In genomic region chr2:85421706-85422457, GRCh38 we compare ENCODE assay signal across 12 cellular contexts. TPM values are rescaled to one million over a fixed set of nuclear protein-coding genes. Genes with fewer than 3 reads are reported as not detected.
A peak's percentile ranks its signal among the peaks of the same experiment; 100 is the strongest.
DNase-seq lines count a peak whose midpoint lies in the region; FAIRE-seq and TF ChIP-seq lines count a peak whose summit lies in the region.
"Had no signal": no experiment of that assay in that cellular context is flagged by ENCODE, and none has a peak within 500 bp of the region (broad histone marks: within the 10 kb centered on the region; RNA-seq: fewer than 3 reads in every experiment).

No MANE protein-coding gene starts in this region.

- H3K4me3 ChIP-seq in astrocyte (ENCODE audit: insufficient read depth, low read depth, low read length) (no peak overlapping the region), mesendoderm (ENCODE audit: low read length) (no peak overlapping the region), tibial nerve (no peak overlapping the region), MG63 (no peak overlapping the region), foreskin fibroblast (ENCODE audit: low read depth in 1 of 2, low read length in 2 of 2) (no peak overlapping the region)

- peaks cover 4% of the 10 kb centered on the region for H3K79me2 ChIP-seq in astrocyte (ENCODE audit: insufficient read depth, low read length)
- H3K79me2 ChIP-seq in mesendoderm (ENCODE audit: control insufficient read depth, insufficient read depth, low read length) = no peaks in the 10 kb centered on the region

- H3K27ac ChIP-seq in astrocyte (ENCODE audit: low read depth, low read length) (peak overlapping the region; percentile 56), mesendoderm (ENCODE audit: low read depth, low read length) (peak overlapping the region; percentile 4), tibial nerve (peak overlapping the region in 3 of 4 donors; percentile 70 to 97 (median 87))

- no peaks in the 10 kb centered on the region for H4K20me1 ChIP-seq in astrocyte (ENCODE audit: insufficient read depth, low read length)

- no peak overlapping the region for H3K4me3 Mint-ChIP-seq in activated CD4-positive, alpha-beta T cell treated with anti-CD3 and anti-CD28 coated beads, Interleukin-2, amount 10 ng/mL, durations not matched to agents 7 days and 5 days
- H3K4me3 Mint-ChIP-seq in astrocyte (ENCODE audit: unreplicated experiment) = peak overlapping the region; percentile 51

- TF ChIP-seq CTCF in astrocyte (IDR thresholded peaks at IDR 0.05; ENCODE audit: insufficient read depth, low read depth, low read length) (no peak), tibial nerve (IDR thresholded peaks at IDR 0.05) (no peak), foreskin fibroblast (IDR thresholded peaks at IDR 0.05; ENCODE audit: low read depth, low read length) (no peak)

- TF ChIP-seq EP300 in tibial nerve (IDR thresholded peaks at IDR 0.05) = no peak

- no peaks in the 10 kb centered on the region for H3K27me3 Mint-ChIP-seq in activated CD4-positive, alpha-beta T cell treated with anti-CD3 and anti-CD28 coated beads, Interleukin-2, amount 10 ng/mL, durations not matched to agents 7 days and 5 days
- peaks cover 5% of the 10 kb centered on the region for H3K27me3 Mint-ChIP-seq in astrocyte (ENCODE audit: low read depth, unreplicated experiment)

- H3K27me3 ChIP-seq in astrocyte (ENCODE audit: insufficient read depth, low read length) = no peaks in the 10 kb centered on the region
- no peaks in the 10 kb centered on the region for H3K27me3 ChIP-seq in mesendoderm (ENCODE audit: insufficient read depth, low read length, poor library complexity)
- H3K27me3 ChIP-seq in tibial nerve = no peaks in the 10 kb centered on the region
- no peaks in the 10 kb centered on the region for H3K27me3 ChIP-seq in MG63

- POLR2A ChIA-PET in activated CD4-positive, alpha-beta T cell treated with anti-CD3 and anti-CD28 coated beads, Interleukin-2, amount 10 ng/mL, durations not matched to agents 7 days and 5 days (lab: Charles Lee) = no interaction called here

- FAIRE-seq in astrocyte (lab: Jason Lieb, UNC) = no peak
- FAIRE-seq: A204.1 had no signal

- no peak overlapping the region for H3K23ac ChIP-seq in mesendoderm (ENCODE audit: low read length)

- H3K27ac Mint-ChIP-seq in activated CD4-positive, alpha-beta T cell treated with anti-CD3 and anti-CD28 coated beads, Interleukin-2, amount 10 ng/mL, durations not matched to agents 7 days and 5 days = peak overlapping the region; percentile 73
- H3K27ac Mint-ChIP-seq in astrocyte (ENCODE audit: unreplicated experiment) = peak overlapping the region; percentile 72

- no peak overlapping the region for H2AK5ac ChIP-seq in mesendoderm (ENCODE audit: low read length)

- H3K56ac ChIP-seq in mesendoderm (ENCODE audit: low read length) = peak overlapping the region; percentile 61

- H3K4me2 ChIP-seq in astrocyte (ENCODE audit: low read length) (peak overlapping the region; percentile 70), mesendoderm (ENCODE audit: low read length) (no peak overlapping the region)

- no peak overlapping the region for H2BK15ac ChIP-seq in mesendoderm (replicated peaks; ENCODE audit: low read depth)

- no peak overlapping the region for H3K4ac ChIP-seq in mesendoderm (ENCODE audit: low read depth, low read length)

- H3K9ac ChIP-seq in astrocyte (ENCODE audit: low read length) (peak overlapping the region; percentile 58), mesendoderm (ENCODE audit: low read length) (peak overlapping the region; percentile 31)

- H3K18ac ChIP-seq in mesendoderm (ENCODE audit: low read length) = no peak overlapping the region

- peak overlapping the region; percentile 33 for H2BK120ac ChIP-seq in mesendoderm (ENCODE audit: low read depth, low read length)

- H4K8ac ChIP-seq in mesendoderm (ENCODE audit: low read depth, low read length) = no peak overlapping the region

- H4K5ac ChIP-seq in mesendoderm (ENCODE audit: low read length) = no peak overlapping the region

- no peak for DNase-seq in activated CD4-positive, alpha-beta T cell treated with anti-CD3 and anti-CD28 coated beads, Interleukin-2, amount 10 ng/mL, durations not matched to agents 7 days and 5 days
- DNase-seq in activated CD4-positive, alpha-beta T cell treated with anti-CD3 and anti-CD28 coated beads, Interleukin-2, amount 50 U/mL, for 4 hours = no peak
- DNase-seq in astrocyte (ENCODE audit: low read depth) (no peak), mesendoderm (no peak), tibial nerve (ENCODE audit: low spot score in 2 of 2) (no peak), MG63 (no peak), GM19240 (ENCODE audit: insufficient read length, low spot score) (no peak), foreskin fibroblast (no peak)
- DNase-seq: NCI-H1417 treated with DMSO at 0.1 percent for 48 hours had no signal

- H2BK5ac ChIP-seq in mesendoderm (ENCODE audit: low read length) = no peak overlapping the region

- H3K9me3 ChIP-seq in astrocyte (ENCODE audit: insufficient read depth, low read depth, low read length) = no peaks in the 10 kb centered on the region
- no peaks in the 10 kb centered on the region for H3K9me3 ChIP-seq in tibial nerve
- no peaks in the 10 kb centered on the region for H3K9me3 ChIP-seq in MG63

- CTCF ChIA-PET in activated CD4-positive, alpha-beta T cell treated with anti-CD3 and anti-CD28 coated beads, Interleukin-2, amount 10 ng/mL, durations not matched to agents 7 days and 5 days (lab: Charles Lee) = interaction anchor here (0.7 to 4.5 kb wide), 10 partner anchors 7 to 215 kb away, joined by 3 to 65 read pairs (median 4); partner anchors contain the start of gene MAT2A

- no peaks in the 10 kb centered on the region for H3K9me3 Mint-ChIP-seq in activated CD4-positive, alpha-beta T cell treated with anti-CD3 and anti-CD28 coated beads, Interleukin-2, amount 10 ng/mL, durations not matched to agents 7 days and 5 days
- no peaks in the 10 kb centered on the region for H3K9me3 Mint-ChIP-seq in astrocyte (ENCODE audit: unreplicated experiment)

- no peaks in the 10 kb centered on the region for H3K36me3 Mint-ChIP-seq in activated CD4-positive, alpha-beta T cell treated with anti-CD3 and anti-CD28 coated beads, Interleukin-2, amount 10 ng/mL, durations not matched to agents 7 days and 5 days (ENCODE audit: low read depth)
- no peaks in the 10 kb centered on the region for H3K36me3 Mint-ChIP-seq in astrocyte (ENCODE audit: low read depth, unreplicated experiment)

- no peak for TF ChIP-seq POLR2A in tibial nerve (IDR thresholded peaks at IDR 0.05)

- WGBS in mesendoderm (ENCODE audit: extremely low coverage, insufficient coverage, low lambda C conversion rate) = no CpG with 5 or more reads among the region's 3 CpGs
- 89 to 95% methylated on average over 3 of the region's 3 CpGs for WGBS in tibial nerve, 2 donors

- peak overlapping the region; percentile 78 for H2AFZ ChIP-seq in astrocyte (ENCODE audit: low read depth, low read length)

- H3K4me1 Mint-ChIP-seq in activated CD4-positive, alpha-beta T cell treated with anti-CD3 and anti-CD28 coated beads, Interleukin-2, amount 10 ng/mL, durations not matched to agents 7 days and 5 days = peaks cover 35% of the 10 kb centered on the region
- peaks cover 24% of the 10 kb centered on the region for H3K4me1 Mint-ChIP-seq in astrocyte (ENCODE audit: low read depth, unreplicated experiment)

- peaks cover 31% of the 10 kb centered on the region for H3K4me1 ChIP-seq in astrocyte (ENCODE audit: insufficient read depth, low read length)
- peaks cover 7% of the 10 kb centered on the region for H3K4me1 ChIP-seq in mesendoderm (ENCODE audit: control insufficient read depth, low read depth, low read length)
- peaks cover 0 to 35% (median 24%) of the 10 kb centered on the region in 4 donors for H3K4me1 ChIP-seq in tibial nerve

- no peaks in the 10 kb centered on the region for H3K79me1 ChIP-seq in mesendoderm (ENCODE audit: low read length)

- H3K36me3 ChIP-seq in astrocyte (ENCODE audit: insufficient read depth, low read length) (no peaks in the 10 kb centered on the region), mesendoderm (ENCODE audit: control insufficient read depth, insufficient read depth, low read length) (no peaks in the 10 kb centered on the region), tibial nerve (no peaks in the 10 kb centered on the region), MG63 (no peaks in the 10 kb centered on the region)

RNA-seq across cellular contexts. Expression of gene SH2D6, which starts 3.4 kb away (rescaled TPM):
- under 1 TPM; 0.10 to 0.77 TPM for total RNA-seq in activated CD4-positive, alpha-beta T cell treated with anti-CD3 and anti-CD28 coated beads, Interleukin-2, amount 10 ng/mL, durations not matched to agents 7 days and 5 days
- total RNA-seq in astrocyte = 0.58 and 0.64 TPM in 2 replicates
- polyA plus RNA-seq in mesendoderm (2013, experiment 1 of 2) = 0.17 TPM
- 0.11 TPM for polyA plus RNA-seq in mesendoderm (2013, experiment 2 of 2)
- total RNA-seq in tibial nerve = 1 to 10 TPM in 1 of 4 donors, not detected in 3; 1.1 TPM
- 0.76 and 1.2 TPM in 2 replicates for total RNA-seq in MG63 (2014; rRNA removed; shearing (Covaris generic); ENCODE audit: low replicate concordance)
- total RNA-seq: lower leg skin, RPMI7951 had no signal

RNA-seq across cellular contexts. Expression of gene CAPG, which starts 11.7 kb away (rescaled TPM):
- total RNA-seq in activated CD4-positive, alpha-beta T cell treated with anti-CD3 and anti-CD28 coated beads, Interleukin-2, amount 10 ng/mL, durations not matched to agents 7 days and 5 days = 100 to 1,000 TPM; 299 to 387 TPM
- total RNA-seq in astrocyte (59.3 and 68.2 TPM in 2 replicates), tibial nerve (10 to 100 TPM; 58.8 to 67.8 (median 67.7) TPM)
- polyA plus RNA-seq in mesendoderm (2013, experiment 1 of 2) = 110 TPM
- polyA plus RNA-seq in mesendoderm (2013, experiment 2 of 2) = 113 TPM
- total RNA-seq in MG63 (2014; rRNA removed; shearing (Covaris generic); ENCODE audit: low replicate concordance) = 283 and 538 TPM in 2 replicates

Comparison
In these comparisons a context has a peak if more than half of its experiments do, and no peak if none do; other contexts are left out.
1. H3K27ac ChIP-seq: peak in every context shown above with its lines; median percentile 87 in tibial nerve; 56 in astrocyte; 4 in mesendoderm.